Comparison of ENCODE assay signal across 2 cellular contexts in the genomic region with DNA sequence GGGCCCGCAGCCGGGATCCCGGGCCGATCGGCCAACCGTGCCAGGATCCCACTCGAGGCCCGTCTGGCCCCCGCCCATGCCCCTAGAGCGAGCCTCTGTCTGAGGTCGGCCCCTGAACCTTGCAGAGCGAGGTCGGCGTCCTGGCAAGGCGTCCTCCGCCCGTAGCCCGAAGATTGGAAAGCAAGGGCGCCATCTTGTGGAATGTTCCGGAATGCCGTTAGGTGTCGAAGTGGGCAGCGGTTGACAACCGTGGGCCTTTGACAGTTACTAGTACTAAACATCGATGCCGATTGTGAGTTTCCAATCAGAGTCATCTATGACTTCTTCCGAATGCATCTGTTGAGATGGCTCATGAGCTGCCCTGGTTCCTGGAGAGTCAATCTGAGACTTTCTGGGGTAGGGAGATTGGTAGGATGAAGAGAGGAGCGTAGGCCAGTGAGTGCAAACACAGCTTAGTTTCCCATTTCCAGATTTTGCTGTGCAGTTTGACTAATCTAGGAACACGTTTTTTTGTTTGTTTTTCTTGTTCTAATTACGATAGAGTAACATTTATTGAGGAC.
A peak's percentile ranks its signal among the peaks of the same experiment; 100 is the strongest.
TF ChIP-seq lines count a peak whose summit lies in the region.

No MANE protein-coding gene starts in this region.

TF ChIP-seq in A549, 52 proteins besides CTCF, POLR2A, EP300 and RAD21 (continued from another document):
- TF ChIP-seq, protein P1, sequence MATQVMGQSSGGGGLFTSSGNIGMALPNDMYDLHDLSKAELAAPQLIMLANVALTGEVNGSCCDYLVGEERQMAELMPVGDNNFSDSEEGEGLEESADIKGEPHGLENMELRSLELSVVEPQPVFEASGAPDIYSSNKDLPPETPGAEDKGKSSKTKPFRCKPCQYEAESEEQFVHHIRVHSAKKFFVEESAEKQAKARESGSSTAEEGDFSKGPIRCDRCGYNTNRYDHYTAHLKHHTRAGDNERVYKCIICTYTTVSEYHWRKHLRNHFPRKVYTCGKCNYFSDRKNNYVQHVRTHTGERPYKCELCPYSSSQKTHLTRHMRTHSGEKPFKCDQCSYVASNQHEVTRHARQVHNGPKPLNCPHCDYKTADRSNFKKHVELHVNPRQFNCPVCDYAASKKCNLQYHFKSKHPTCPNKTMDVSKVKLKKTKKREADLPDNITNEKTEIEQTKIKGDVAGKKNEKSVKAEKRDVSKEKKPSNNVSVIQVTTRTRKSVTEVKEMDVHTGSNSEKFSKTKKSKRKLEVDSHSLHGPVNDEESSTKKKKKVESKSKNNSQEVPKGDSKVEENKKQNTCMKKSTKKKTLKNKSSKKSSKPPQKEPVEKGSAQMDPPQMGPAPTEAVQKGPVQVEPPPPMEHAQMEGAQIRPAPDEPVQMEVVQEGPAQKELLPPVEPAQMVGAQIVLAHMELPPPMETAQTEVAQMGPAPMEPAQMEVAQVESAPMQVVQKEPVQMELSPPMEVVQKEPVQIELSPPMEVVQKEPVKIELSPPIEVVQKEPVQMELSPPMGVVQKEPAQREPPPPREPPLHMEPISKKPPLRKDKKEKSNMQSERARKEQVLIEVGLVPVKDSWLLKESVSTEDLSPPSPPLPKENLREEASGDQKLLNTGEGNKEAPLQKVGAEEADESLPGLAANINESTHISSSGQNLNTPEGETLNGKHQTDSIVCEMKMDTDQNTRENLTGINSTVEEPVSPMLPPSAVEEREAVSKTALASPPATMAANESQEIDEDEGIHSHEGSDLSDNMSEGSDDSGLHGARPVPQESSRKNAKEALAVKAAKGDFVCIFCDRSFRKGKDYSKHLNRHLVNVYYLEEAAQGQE (IDR thresholded peaks at IDR 0.05) = no peak

TF ChIP-seq in WTC11, 78 proteins besides CTCF, POLR2A, EP300 and RAD21 (continued from another document):
- TF ChIP-seq, protein P2, sequence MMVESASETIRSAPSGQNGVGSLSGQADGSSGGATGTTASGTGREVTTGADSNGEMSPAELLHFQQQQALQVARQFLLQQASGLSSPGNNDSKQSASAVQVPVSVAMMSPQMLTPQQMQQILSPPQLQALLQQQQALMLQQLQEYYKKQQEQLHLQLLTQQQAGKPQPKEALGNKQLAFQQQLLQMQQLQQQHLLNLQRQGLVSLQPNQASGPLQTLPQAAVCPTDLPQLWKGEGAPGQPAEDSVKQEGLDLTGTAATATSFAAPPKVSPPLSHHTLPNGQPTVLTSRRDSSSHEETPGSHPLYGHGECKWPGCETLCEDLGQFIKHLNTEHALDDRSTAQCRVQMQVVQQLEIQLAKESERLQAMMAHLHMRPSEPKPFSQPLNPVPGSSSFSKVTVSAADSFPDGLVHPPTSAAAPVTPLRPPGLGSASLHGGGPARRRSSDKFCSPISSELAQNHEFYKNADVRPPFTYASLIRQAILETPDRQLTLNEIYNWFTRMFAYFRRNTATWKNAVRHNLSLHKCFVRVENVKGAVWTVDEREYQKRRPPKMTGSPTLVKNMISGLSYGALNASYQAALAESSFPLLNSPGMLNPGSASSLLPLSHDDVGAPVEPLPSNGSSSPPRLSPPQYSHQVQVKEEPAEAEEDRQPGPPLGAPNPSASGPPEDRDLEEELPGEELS (CRISPR knock-in tag; IDR thresholded peaks at IDR 0.05) = no peak
- TF ChIP-seq, protein P3, sequence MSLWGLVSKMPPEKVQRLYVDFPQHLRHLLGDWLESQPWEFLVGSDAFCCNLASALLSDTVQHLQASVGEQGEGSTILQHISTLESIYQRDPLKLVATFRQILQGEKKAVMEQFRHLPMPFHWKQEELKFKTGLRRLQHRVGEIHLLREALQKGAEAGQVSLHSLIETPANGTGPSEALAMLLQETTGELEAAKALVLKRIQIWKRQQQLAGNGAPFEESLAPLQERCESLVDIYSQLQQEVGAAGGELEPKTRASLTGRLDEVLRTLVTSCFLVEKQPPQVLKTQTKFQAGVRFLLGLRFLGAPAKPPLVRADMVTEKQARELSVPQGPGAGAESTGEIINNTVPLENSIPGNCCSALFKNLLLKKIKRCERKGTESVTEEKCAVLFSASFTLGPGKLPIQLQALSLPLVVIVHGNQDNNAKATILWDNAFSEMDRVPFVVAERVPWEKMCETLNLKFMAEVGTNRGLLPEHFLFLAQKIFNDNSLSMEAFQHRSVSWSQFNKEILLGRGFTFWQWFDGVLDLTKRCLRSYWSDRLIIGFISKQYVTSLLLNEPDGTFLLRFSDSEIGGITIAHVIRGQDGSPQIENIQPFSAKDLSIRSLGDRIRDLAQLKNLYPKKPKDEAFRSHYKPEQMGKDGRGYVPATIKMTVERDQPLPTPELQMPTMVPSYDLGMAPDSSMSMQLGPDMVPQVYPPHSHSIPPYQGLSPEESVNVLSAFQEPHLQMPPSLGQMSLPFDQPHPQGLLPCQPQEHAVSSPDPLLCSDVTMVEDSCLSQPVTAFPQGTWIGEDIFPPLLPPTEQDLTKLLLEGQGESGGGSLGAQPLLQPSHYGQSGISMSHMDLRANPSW (CRISPR knock-in tag; conservative IDR thresholded peaks at IDR 0.05; ENCODE audit: low read depth) = no peak
- TF ChIP-seq SP1 (CRISPR knock-in tag; conservative IDR thresholded peaks at IDR 0.05) = no peak; the same call in 1 of the 2 replicates
- 0 out of 2 replicates have a peak, but pooled peaks have one; percentile 0 for TF ChIP-seq ZNF423 (CRISPR knock-in tag; IDR thresholded peaks at IDR 0.05)
- TF ChIP-seq ZNF121 (CRISPR knock-in tag; IDR thresholded peaks at IDR 0.05) = 0 out of 2 replicates have a peak, but pooled peaks have one; percentile 98
- TF ChIP-seq, protein P4, sequence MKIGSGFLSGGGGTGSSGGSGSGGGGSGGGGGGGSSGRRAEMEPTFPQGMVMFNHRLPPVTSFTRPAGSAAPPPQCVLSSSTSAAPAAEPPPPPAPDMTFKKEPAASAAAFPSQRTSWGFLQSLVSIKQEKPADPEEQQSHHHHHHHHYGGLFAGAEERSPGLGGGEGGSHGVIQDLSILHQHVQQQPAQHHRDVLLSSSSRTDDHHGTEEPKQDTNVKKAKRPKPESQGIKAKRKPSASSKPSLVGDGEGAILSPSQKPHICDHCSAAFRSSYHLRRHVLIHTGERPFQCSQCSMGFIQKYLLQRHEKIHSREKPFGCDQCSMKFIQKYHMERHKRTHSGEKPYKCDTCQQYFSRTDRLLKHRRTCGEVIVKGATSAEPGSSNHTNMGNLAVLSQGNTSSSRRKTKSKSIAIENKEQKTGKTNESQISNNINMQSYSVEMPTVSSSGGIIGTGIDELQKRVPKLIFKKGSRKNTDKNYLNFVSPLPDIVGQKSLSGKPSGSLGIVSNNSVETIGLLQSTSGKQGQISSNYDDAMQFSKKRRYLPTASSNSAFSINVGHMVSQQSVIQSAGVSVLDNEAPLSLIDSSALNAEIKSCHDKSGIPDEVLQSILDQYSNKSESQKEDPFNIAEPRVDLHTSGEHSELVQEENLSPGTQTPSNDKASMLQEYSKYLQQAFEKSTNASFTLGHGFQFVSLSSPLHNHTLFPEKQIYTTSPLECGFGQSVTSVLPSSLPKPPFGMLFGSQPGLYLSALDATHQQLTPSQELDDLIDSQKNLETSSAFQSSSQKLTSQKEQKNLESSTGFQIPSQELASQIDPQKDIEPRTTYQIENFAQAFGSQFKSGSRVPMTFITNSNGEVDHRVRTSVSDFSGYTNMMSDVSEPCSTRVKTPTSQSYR (CRISPR knock-in tag; IDR thresholded peaks at IDR 0.05) = peak; percentile 9; the same call in 1 of the 2 replicates
- TF ChIP-seq, protein P5, sequence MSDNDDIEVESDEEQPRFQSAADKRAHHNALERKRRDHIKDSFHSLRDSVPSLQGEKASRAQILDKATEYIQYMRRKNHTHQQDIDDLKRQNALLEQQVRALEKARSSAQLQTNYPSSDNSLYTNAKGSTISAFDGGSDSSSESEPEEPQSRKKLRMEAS (CRISPR knock-in tag; IDR thresholded peaks at IDR 0.05) = peak; percentile 63
- TF ChIP-seq SMAD3 (CRISPR knock-in tag; IDR thresholded peaks at IDR 0.05; ENCODE audit: borderline replicate concordance) = no peak
- TF ChIP-seq, protein P6, sequence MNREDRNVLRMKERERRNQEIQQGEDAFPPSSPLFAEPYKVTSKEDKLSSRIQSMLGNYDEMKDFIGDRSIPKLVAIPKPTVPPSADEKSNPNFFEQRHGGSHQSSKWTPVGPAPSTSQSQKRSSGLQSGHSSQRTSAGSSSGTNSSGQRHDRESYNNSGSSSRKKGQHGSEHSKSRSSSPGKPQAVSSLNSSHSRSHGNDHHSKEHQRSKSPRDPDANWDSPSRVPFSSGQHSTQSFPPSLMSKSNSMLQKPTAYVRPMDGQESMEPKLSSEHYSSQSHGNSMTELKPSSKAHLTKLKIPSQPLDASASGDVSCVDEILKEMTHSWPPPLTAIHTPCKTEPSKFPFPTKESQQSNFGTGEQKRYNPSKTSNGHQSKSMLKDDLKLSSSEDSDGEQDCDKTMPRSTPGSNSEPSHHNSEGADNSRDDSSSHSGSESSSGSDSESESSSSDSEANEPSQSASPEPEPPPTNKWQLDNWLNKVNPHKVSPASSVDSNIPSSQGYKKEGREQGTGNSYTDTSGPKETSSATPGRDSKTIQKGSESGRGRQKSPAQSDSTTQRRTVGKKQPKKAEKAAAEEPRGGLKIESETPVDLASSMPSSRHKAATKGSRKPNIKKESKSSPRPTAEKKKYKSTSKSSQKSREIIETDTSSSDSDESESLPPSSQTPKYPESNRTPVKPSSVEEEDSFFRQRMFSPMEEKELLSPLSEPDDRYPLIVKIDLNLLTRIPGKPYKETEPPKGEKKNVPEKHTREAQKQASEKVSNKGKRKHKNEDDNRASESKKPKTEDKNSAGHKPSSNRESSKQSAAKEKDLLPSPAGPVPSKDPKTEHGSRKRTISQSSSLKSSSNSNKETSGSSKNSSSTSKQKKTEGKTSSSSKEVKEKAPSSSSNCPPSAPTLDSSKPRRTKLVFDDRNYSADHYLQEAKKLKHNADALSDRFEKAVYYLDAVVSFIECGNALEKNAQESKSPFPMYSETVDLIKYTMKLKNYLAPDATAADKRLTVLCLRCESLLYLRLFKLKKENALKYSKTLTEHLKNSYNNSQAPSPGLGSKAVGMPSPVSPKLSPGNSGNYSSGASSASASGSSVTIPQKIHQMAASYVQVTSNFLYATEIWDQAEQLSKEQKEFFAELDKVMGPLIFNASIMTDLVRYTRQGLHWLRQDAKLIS (CRISPR knock-in tag; IDR thresholded peaks at IDR 0.05; ENCODE audit: borderline replicate concordance) = 0 out of 2 replicates have a peak, but pooled peaks have one; percentile 60
- TF ChIP-seq ZNF416 (CRISPR knock-in tag; IDR thresholded peaks at IDR 0.05) = no peak
- TF ChIP-seq GTF2I (CRISPR knock-in tag; conservative IDR thresholded peaks at IDR 0.05) = no peak
- peak; percentile 58; the same call in 1 of the 2 replicates for TF ChIP-seq CBFB (CRISPR knock-in tag; IDR thresholded peaks at IDR 0.05; ENCODE audit: low read depth)
- TF ChIP-seq, protein P7, sequence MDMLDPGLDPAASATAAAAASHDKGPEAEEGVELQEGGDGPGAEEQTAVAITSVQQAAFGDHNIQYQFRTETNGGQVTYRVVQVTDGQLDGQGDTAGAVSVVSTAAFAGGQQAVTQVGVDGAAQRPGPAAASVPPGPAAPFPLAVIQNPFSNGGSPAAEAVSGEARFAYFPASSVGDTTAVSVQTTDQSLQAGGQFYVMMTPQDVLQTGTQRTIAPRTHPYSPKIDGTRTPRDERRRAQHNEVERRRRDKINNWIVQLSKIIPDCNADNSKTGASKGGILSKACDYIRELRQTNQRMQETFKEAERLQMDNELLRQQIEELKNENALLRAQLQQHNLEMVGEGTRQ (CRISPR knock-in tag; IDR thresholded peaks at IDR 0.05) = 0 out of 2 replicates have a peak, but pooled peaks have one; percentile 16
- no peak for TF ChIP-seq RORB (CRISPR knock-in tag; IDR thresholded peaks at IDR 0.05)
- TF ChIP-seq ZBTB21 (CRISPR knock-in tag; IDR thresholded peaks at IDR 0.05; ENCODE audit: borderline replicate concordance) = peak; percentile 55; the same call in 1 of the 2 replicates
- TF ChIP-seq, protein P8, sequence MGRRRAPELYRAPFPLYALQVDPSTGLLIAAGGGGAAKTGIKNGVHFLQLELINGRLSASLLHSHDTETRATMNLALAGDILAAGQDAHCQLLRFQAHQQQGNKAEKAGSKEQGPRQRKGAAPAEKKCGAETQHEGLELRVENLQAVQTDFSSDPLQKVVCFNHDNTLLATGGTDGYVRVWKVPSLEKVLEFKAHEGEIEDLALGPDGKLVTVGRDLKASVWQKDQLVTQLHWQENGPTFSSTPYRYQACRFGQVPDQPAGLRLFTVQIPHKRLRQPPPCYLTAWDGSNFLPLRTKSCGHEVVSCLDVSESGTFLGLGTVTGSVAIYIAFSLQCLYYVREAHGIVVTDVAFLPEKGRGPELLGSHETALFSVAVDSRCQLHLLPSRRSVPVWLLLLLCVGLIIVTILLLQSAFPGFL (CRISPR knock-in tag; IDR thresholded peaks at IDR 0.05; ENCODE audit: borderline replicate concordance) = no peak
